ENCODE assay signal across 9 cellular contexts in the genomic region with DNA sequence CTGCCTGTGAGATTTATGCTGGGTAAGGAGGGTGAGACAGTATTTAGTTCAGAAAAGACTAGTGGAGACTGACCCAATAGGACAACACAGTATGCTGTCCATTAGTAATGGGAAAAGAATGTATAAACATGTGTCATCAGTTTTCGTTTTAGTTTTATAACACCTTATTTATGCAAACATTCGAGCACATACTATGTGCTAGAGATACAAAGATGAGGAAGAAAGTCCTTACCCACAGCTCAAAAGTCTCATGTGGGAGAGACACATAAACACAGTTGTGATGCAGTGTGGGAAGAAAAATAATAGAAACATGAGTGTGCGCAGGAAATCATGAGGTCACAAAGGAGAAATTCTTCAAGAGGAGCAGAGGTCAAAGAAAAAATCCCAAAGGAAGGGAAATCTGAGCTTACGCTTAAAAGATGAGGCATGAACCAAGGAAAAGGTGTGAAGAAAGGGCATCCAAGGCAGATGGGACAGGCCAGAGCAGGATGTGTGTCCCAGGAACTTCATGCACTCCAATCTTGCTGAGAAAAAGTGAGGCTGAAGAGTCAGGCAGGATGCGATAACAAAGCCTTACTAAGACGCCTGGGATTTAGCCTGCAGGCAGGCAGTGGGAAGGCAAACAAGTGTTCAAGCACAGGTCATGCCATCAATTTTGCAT. TPM values are rescaled to one million over a fixed set of nuclear protein-coding genes. Genes with fewer than 3 reads are reported as not detected.
A peak's percentile ranks its signal among the peaks of the same experiment; 100 is the strongest.
DNase-seq lines count a peak whose midpoint lies in the region; ATAC-seq and TF ChIP-seq lines count a peak whose summit lies in the region.
"Had no signal": no experiment of that assay in that cellular context is flagged by ENCODE, and none has a peak within 500 bp of the region (broad histone marks: within the 10 kb centered on the region; RNA-seq: fewer than 3 reads in every experiment).

No MANE protein-coding gene starts in this region.

- H4K20me1 ChIP-seq in HCT116 (ENCODE audit: insufficient read depth) (no peaks in the 10 kb centered on the region), smooth muscle cell (ENCODE audit: low read depth) (no peaks in the 10 kb centered on the region)

- H3F3A ChIP-seq in smooth muscle cell (ENCODE audit: low read depth) = peaks cover 13% of the 10 kb centered on the region

- H3K79me2 ChIP-seq in HCT116 (ENCODE audit: insufficient read depth, low read length) (peaks cover 29% of the 10 kb centered on the region), smooth muscle cell (ENCODE audit: low read depth) (no peaks in the 10 kb centered on the region)

- H2AFZ ChIP-seq in HCT116 (ENCODE audit: low read depth, low read length, poor library complexity, severe bottlenecking) = no peak overlapping the region
- H2AFZ ChIP-seq in smooth muscle cell (ENCODE audit: low read depth) = no peak overlapping the region

- no peaks in the 10 kb centered on the region for H3K9me2 ChIP-seq in HCT116 (ENCODE audit: insufficient read depth)

- peak overlapping the region; percentile 63 for H3K4me2 ChIP-seq in HCT116 (ENCODE audit: low read length)
- H3K4me2 ChIP-seq in smooth muscle cell = peak overlapping the region; percentile 47

- CTCF ChIA-PET in HCT116 (lab: Charles Lee) = interaction anchor here (1.0 kb wide), 1 partner anchor 8 kb away, joined by 4 read pairs; a partner anchor contains a TSS

- peaks cover 20 to 22% of the 10 kb centered on the region in 2 experiments for H3K36me3 ChIP-seq in HCT116 (ENCODE audit: control insufficient read depth in 1 of 2, insufficient read depth in 2 of 2, low read length in 2 of 2)
- peaks cover 14% of the 10 kb centered on the region for H3K36me3 ChIP-seq in adipocyte (ENCODE audit: control insufficient read depth, insufficient read depth, low read length, severe bottlenecking)
- H3K36me3 ChIP-seq in smooth muscle cell (ENCODE audit: low read depth) = no peaks in the 10 kb centered on the region

- 19% methylated on average over 6 of the region's 6 CpGs for whole genome bisulfite sequencing in smooth muscle cell (ENCODE audit: low lambda C conversion rate)

- BruUV-seq in HCT116 (replicated peaks; lab: Mats Ljungman, UMichigan) = no TSS peak

- H3K27ac ChIP-seq in HCT116 (ENCODE audit: low read depth, low read length) (peak overlapping the region; percentile 60), smooth muscle cell (ENCODE audit: low read depth) (peak overlapping the region; percentile 90)

- RAD21 ChIA-PET in HCT116 (lab: Charles Lee; ENCODE audit: low non-redundant PET in 1 of 2, low total read pairs in 2 of 2, uncharacterized antibody in 2 of 2, unreplicated experiment in 2 of 2) = interaction anchor here in 1 of 2 experiments (0.5 kb wide), 1 partner anchor 86 kb away, joined by 3 read pairs; no protein-coding TSS in a partner anchor

- H3K4me3 ChIP-seq in HCT116 (replicated peaks in 1 of 2; ENCODE audit: low read depth in 1 of 2, low read length in 2 of 2) (peak overlapping the region in 1 of 2 experiments; percentile 17; a peak in 2 of 4 replicates), adipocyte (ENCODE audit: low read length) (peak overlapping the region; percentile 3), smooth muscle cell (no peak overlapping the region)

- DNase-seq in HCT116 (ENCODE audit: low read depth, low spot score) (peak; percentile 67), adipocyte (ENCODE audit: low read depth) (peak; percentile 72), iPS-NIHi7 (ENCODE audit: extremely low spot score) (peak; percentile 23), smooth muscle cell (lab: John Stamatoyannopoulos, UW; ENCODE audit: unreplicated experiment) (no peak), DMS 273 treated with DMSO at 0.1 percent for 48 hours (lab: John Stamatoyannopoulos, UW) (no peak), NOMO-1 (lab: John Stamatoyannopoulos, UW; ENCODE audit: unreplicated experiment in 2 of 2) (no peak), NCI-H2227 (lab: John Stamatoyannopoulos, UW; ENCODE audit: unreplicated experiment) (no peak)
- DNase-seq: NCI-H82 had no signal

- TF ChIP-seq CTCF in HCT116 (IDR thresholded peaks at IDR 0.05 in 2 of 3, conservative IDR thresholded peaks at IDR 0.05 in 1 of 3; ENCODE audit: borderline replicate concordance in 1 of 3, insufficient read depth in 1 of 3, low read depth in 2 of 3, low read length in 2 of 3) (no peak), smooth muscle cell (IDR thresholded peaks at IDR 0.05; ENCODE audit: borderline replicate concordance, insufficient read depth, poor library complexity, severe bottlenecking) (no peak)

- POLR2A ChIA-PET in HCT116 (lab: Charles Lee) = interaction anchor here (1.4 to 1.5 kb wide), 2 partner anchors 8 to 67 kb away, joined by 3 read pairs; a partner anchor contains a TSS

- H3K9me3 ChIP-seq in HCT116 (ENCODE audit: control insufficient read depth in 1 of 2, insufficient read depth in 1 of 2, low read depth in 1 of 2, low read length in 2 of 2) (no peaks in the 10 kb centered on the region), adipocyte (ENCODE audit: control insufficient read depth, low read length) (no peaks in the 10 kb centered on the region), smooth muscle cell (replicated peaks; ENCODE audit: low read depth) (no peaks in the 10 kb centered on the region)

- intact Hi-C loops in HCT116 (cut with micrococcal nuclease) = no loop called here

- H3K27me3 ChIP-seq in HCT116 (ENCODE audit: insufficient read depth, low read length) (no peaks in the 10 kb centered on the region), adipocyte (replicated peaks; ENCODE audit: control insufficient read depth, insufficient read depth, low read length) (no peaks in the 10 kb centered on the region), smooth muscle cell (ENCODE audit: low read depth) (no peaks in the 10 kb centered on the region)

- peak overlapping the region; percentile 41 for H3K9ac ChIP-seq in HCT116 (ENCODE audit: low read length)
- peak overlapping the region; percentile 40 for H3K9ac ChIP-seq in adipocyte (ENCODE audit: low read length)
- peak overlapping the region; percentile 30 for H3K9ac ChIP-seq in smooth muscle cell (ENCODE audit: low read depth)

- ATAC-seq in HCT116 (peak; percentile 68), GM21526 (IDR thresholded peaks at IDR 0.05; ENCODE audit: low FRiP score, unreplicated experiment) (no peak)

- peaks cover 24 to 43% of the 10 kb centered on the region in 2 experiments for H3K4me1 ChIP-seq in HCT116 (ENCODE audit: control insufficient read depth in 1 of 2, insufficient read depth in 2 of 2, low read length in 2 of 2)
- peaks cover 11% of the 10 kb centered on the region for H3K4me1 ChIP-seq in adipocyte (ENCODE audit: control insufficient read depth, insufficient read depth, low read length)
- no peaks in the 10 kb centered on the region for H3K4me1 ChIP-seq in smooth muscle cell (ENCODE audit: low read depth)

- TF ChIP-seq RAD21 in HCT116 (IDR thresholded peaks at IDR 0.05; ENCODE audit: low read depth) = no peak; the same call in 1 of the 2 replicates

- no peak for TF ChIP-seq POLR2A in HCT116 (IDR thresholded peaks at IDR 0.05; ENCODE audit: borderline replicate concordance, extremely low read depth, insufficient read depth, insufficient read length)

TF ChIP-seq in HCT116, 20 proteins besides CTCF, POLR2A, EP300 and RAD21 (continues in another document):
- TF ChIP-seq SRF (IDR thresholded peaks at IDR 0.05; ENCODE audit: low read depth) (peak; percentile 49; the same call in 1 of the 2 replicates), FOSL1 (IDR thresholded peaks at IDR 0.05; ENCODE audit: low read depth) (peak; percentile 78), SIN3A (IDR thresholded peaks at IDR 0.05; ENCODE audit: low read depth) (peak; percentile 66; the same call in 1 of the 2 replicates), JUND (IDR thresholded peaks at IDR 0.05) (peak; percentile 67; the same call in 1 of the 2 replicates), POLR2AphosphoS5 (IDR thresholded peaks at IDR 0.05; ENCODE audit: low read depth, low read length) (peak; percentile 23; the same call in 1 of the 2 replicates), EGR1 (IDR thresholded peaks at IDR 0.05; ENCODE audit: low read depth) (no peak), TCF7L2 (IDR thresholded peaks at IDR 0.05; ENCODE audit: borderline replicate concordance, extremely low read depth, insufficient read depth, insufficient read length) (no peak), EZH2 (IDR thresholded peaks at IDR 0.05) (no peak), ZNF274 (IDR thresholded peaks at IDR 0.05; ENCODE audit: low read depth, low read length) (no peak)
- TF ChIP-seq, protein P1, sequence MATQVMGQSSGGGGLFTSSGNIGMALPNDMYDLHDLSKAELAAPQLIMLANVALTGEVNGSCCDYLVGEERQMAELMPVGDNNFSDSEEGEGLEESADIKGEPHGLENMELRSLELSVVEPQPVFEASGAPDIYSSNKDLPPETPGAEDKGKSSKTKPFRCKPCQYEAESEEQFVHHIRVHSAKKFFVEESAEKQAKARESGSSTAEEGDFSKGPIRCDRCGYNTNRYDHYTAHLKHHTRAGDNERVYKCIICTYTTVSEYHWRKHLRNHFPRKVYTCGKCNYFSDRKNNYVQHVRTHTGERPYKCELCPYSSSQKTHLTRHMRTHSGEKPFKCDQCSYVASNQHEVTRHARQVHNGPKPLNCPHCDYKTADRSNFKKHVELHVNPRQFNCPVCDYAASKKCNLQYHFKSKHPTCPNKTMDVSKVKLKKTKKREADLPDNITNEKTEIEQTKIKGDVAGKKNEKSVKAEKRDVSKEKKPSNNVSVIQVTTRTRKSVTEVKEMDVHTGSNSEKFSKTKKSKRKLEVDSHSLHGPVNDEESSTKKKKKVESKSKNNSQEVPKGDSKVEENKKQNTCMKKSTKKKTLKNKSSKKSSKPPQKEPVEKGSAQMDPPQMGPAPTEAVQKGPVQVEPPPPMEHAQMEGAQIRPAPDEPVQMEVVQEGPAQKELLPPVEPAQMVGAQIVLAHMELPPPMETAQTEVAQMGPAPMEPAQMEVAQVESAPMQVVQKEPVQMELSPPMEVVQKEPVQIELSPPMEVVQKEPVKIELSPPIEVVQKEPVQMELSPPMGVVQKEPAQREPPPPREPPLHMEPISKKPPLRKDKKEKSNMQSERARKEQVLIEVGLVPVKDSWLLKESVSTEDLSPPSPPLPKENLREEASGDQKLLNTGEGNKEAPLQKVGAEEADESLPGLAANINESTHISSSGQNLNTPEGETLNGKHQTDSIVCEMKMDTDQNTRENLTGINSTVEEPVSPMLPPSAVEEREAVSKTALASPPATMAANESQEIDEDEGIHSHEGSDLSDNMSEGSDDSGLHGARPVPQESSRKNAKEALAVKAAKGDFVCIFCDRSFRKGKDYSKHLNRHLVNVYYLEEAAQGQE (IDR thresholded peaks at IDR 0.05; ENCODE audit: low read depth) = no peak
- TF ChIP-seq, protein P2, sequence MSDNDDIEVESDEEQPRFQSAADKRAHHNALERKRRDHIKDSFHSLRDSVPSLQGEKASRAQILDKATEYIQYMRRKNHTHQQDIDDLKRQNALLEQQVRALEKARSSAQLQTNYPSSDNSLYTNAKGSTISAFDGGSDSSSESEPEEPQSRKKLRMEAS (IDR thresholded peaks at IDR 0.05) = peak; percentile 72

RNA-seq across cellular contexts. Expression of a gene that starts 8.1 kb away (rescaled TPM):
- total RNA-seq in HCT116 (2021; ENCODE audit: unreplicated experiment) (25.7 TPM), smooth muscle cell (19.6 and 19.7 TPM in 2 replicates)
- polyA plus RNA-seq in HCT116 (2012) = 13.6 and 18.0 TPM in 2 replicates
- 13.0 and 21.0 TPM in 2 replicates for polyA plus RNA-seq in smooth muscle cell

Comparison
In these comparisons a context has a peak if more than half of its experiments do, and no peak if none do; other contexts are left out.
1. DNase-seq: peak in HCT116 (single experiment), adipocyte (single experiment) and iPS-NIHi7 (single experiment); none in smooth muscle cell (single experiment), DMS 273 treated with DMSO at 0.1 percent for 48 hours (single experiment), NOMO-1 (0 of 2) and NCI-H2227 (single experiment).
2. Peak in every context shown above with its lines, with median percentiles within 50 percentile points of each other: H3K9ac ChIP-seq.